Comparison of ENCODE assay signal across 18 cellular contexts in genomic region chrX:93868289-93868985, GRCh38.
DNase-seq lines count a peak whose midpoint lies in the region; ATAC-seq and TF ChIP-seq lines count a peak whose summit lies in the region.
"Had no signal": no experiment of that assay in that cellular context is flagged by ENCODE, and none has a peak within 500 bp of the region (broad histone marks: within the 10 kb centered on the region; RNA-seq: fewer than 3 reads in every experiment).

No MANE protein-coding gene starts in this region.

- H4K20me1 ChIP-seq in SK-N-SH (ENCODE audit: insufficient read depth): no peaks in the 10 kb centered on the region

- H3K36me3 ChIP-seq in SK-N-SH (replicated peaks in 1 of 2; ENCODE audit: control insufficient read depth in 1 of 2, insufficient read depth in 2 of 2, low read length in 1 of 2) (no peaks in the 10 kb centered on the region), adrenal gland (replicated peaks in 1 of 2) (no peaks in the 10 kb centered on the region), thoracic aorta (no peaks in the 10 kb centered on the region)
- H3K36me3 ChIP-seq: HAP-1 had no signal

- DNase-seq in SK-N-SH (no peak), OCI-M1 (lab: John Stamatoyannopoulos, UW) (peak; percentile 80), adrenal gland (peak; percentile 29 to 67 (median 54)), thoracic aorta (ENCODE audit: low spot score) (no peak), DMS153 (lab: John Stamatoyannopoulos, UW) (no peak)
- no peak for DNase-seq in stimulated activated CD4-positive, alpha-beta T cell treated with anti-CD3 and anti-CD28 coated beads, Interleukin-1b, Interleukin-23, amount 100 ng/mL, for 48 hours
- DNase-seq: AML-193, DND-41, NCI-H1417, NCI-H187, NCI-H2227 treated with DMSO at 0.1 percent for 48 hours, NCI-H524 had no signal

- no peaks in the 10 kb centered on the region for H3K9me2 ChIP-seq in SK-N-SH

- WGBS in SK-N-SH (ENCODE audit: low lambda C conversion rate): 7% methylated on average over 9 of the region's 9 CpGs
- WGBS in adrenal gland, 4 donors: 9 to 45% (median 35%) methylated on average over 5 to 9 of the region's 9 CpGs

- H3K9ac ChIP-seq in SK-N-SH: no peak overlapping the region

- no peak overlapping the region for H3K27ac ChIP-seq in SK-N-SH (ENCODE audit: low read depth in 2 of 2, low read length in 1 of 2)
- no peak overlapping the region for H3K27ac ChIP-seq in adrenal gland
- no peak overlapping the region for H3K27ac ChIP-seq in thoracic aorta
- H3K27ac ChIP-seq: 22Rv1, C4-2B had no signal

- no peaks in the 10 kb centered on the region for H3K79me2 ChIP-seq in SK-N-SH (ENCODE audit: insufficient read depth)

- no peak for TF ChIP-seq RAD21 in SK-N-SH (IDR thresholded peaks at IDR 0.05; ENCODE audit: low read length)

- H3K27me3 ChIP-seq in SK-N-SH (ENCODE audit: insufficient read depth): no peaks in the 10 kb centered on the region; the same call in 1 of the 2 replicates
- peaks cover 9% of the 10 kb centered on the region for H3K27me3 ChIP-seq in adrenal gland
- no peaks in the 10 kb centered on the region for H3K27me3 ChIP-seq in thoracic aorta (replicated peaks; ENCODE audit: insufficient read depth)

- TF ChIP-seq EP300 in SK-N-SH (IDR thresholded peaks at IDR 0.05; ENCODE audit: borderline replicate concordance in 1 of 2, low read depth in 1 of 2, low read length in 1 of 2): no peak

- ATAC-seq in SK-N-SH treated with all-trans-retinoic acid at 6 μM for 48 hours (no peak), thoracic aorta (ENCODE audit: insufficient number of reproducible peaks, low FRiP score, low read depth) (no peak), GM18870 (IDR thresholded peaks at IDR 0.05; ENCODE audit: unreplicated experiment) (no peak)
- ATAC-seq: Panc1 had no signal

- CTCF ChIA-PET in SK-N-SH (lab: Yijun Ruan, JAX): interaction anchor here (1.5 kb wide), 1 partner anchor 48 kb away, joined by 4 read pairs; no protein-coding TSS in a partner anchor

- intact Hi-C loops in adrenal gland (cut with DNase I): no loop called here

- POLR2A ChIA-PET in SK-N-SH (lab: Yijun Ruan, JAX): no interaction called here

- no peaks in the 10 kb centered on the region for H3F3A ChIP-seq in SK-N-SH (replicated peaks; ENCODE audit: insufficient read depth)

- no peak overlapping the region for H2AFZ ChIP-seq in SK-N-SH (ENCODE audit: low read depth)

- H3K4me3 ChIP-seq in SK-N-SH (ENCODE audit: low read depth in 2 of 2, low read length in 1 of 2) (peak overlapping the region in 1 of 2 experiments; percentile 12; a peak in 1 of 4 replicates), adrenal gland (peak overlapping the region in 1 of 4 donors; percentile 4), thoracic aorta (peak overlapping the region; percentile 54)
- H3K4me3 ChIP-seq: HAP-1 had no signal

- H3K4me2 ChIP-seq in SK-N-SH: peak overlapping the region; percentile 44

- H3K4me1 ChIP-seq in SK-N-SH (ENCODE audit: control insufficient read depth in 1 of 2, insufficient read depth in 2 of 2, low read depth in 1 of 2, low read length in 1 of 2) (no peaks in the 10 kb centered on the region), adrenal gland (replicated peaks in 1 of 2) (no peaks in the 10 kb centered on the region), thoracic aorta (ENCODE audit: control insufficient read depth in 1 of 2, low read depth in 2 of 2) (no peaks in the 10 kb centered on the region)
- H3K4me1 ChIP-seq: HAP-1 had no signal

- no peak for TF ChIP-seq POLR2A in adrenal gland (IDR thresholded peaks at IDR 0.05)

- no peaks in the 10 kb centered on the region for H3K9me3 ChIP-seq in SK-N-SH
- no peaks in the 10 kb centered on the region for H3K9me3 ChIP-seq in adrenal gland (replicated peaks in 1 of 3)
- no peaks in the 10 kb centered on the region for H3K9me3 ChIP-seq in thoracic aorta
- H3K9me3 ChIP-seq: HAP-1 had no signal

- TF ChIP-seq CTCF in SK-N-SH (IDR thresholded peaks at IDR 0.05): no peak
- no peak for TF ChIP-seq CTCF in adrenal gland (IDR thresholded peaks at IDR 0.05)
- no peak for TF ChIP-seq CTCF in thoracic aorta (IDR thresholded peaks at IDR 0.05)

TF ChIP-seq in SK-N-SH, 30 proteins besides CTCF, POLR2A, EP300 and RAD21:
- TF ChIP-seq RFX5 (IDR thresholded peaks at IDR 0.05; ENCODE audit: low read length): no peak

TF ChIP-seq in SK-N-SH treated with all-trans-retinoic acid at 6 μM for 48 hours, 23 proteins besides CTCF, POLR2A, EP300 and RAD21:
- TF ChIP-seq TCF4 (CRISPR knock-in tag; IDR thresholded peaks at IDR 0.05; ENCODE audit: borderline replicate concordance): no peak
- no peak for TF ChIP-seq ZC3H10 (CRISPR knock-in tag; IDR thresholded peaks at IDR 0.05)
- TF ChIP-seq ZNF70 (CRISPR knock-in tag; IDR thresholded peaks at IDR 0.05): no peak
- no peak for TF ChIP-seq ARNTL (CRISPR knock-in tag; IDR thresholded peaks at IDR 0.05; ENCODE audit: borderline replicate concordance, low read depth)
- no peak for TF ChIP-seq CSDC2 (CRISPR knock-in tag; IDR thresholded peaks at IDR 0.05)
- no peak for TF ChIP-seq GLIS3 (CRISPR knock-in tag; IDR thresholded peaks at IDR 0.05)
- no peak for TF ChIP-seq ZFP3 (CRISPR knock-in tag; IDR thresholded peaks at IDR 0.05)
- TF ChIP-seq, protein P1, sequence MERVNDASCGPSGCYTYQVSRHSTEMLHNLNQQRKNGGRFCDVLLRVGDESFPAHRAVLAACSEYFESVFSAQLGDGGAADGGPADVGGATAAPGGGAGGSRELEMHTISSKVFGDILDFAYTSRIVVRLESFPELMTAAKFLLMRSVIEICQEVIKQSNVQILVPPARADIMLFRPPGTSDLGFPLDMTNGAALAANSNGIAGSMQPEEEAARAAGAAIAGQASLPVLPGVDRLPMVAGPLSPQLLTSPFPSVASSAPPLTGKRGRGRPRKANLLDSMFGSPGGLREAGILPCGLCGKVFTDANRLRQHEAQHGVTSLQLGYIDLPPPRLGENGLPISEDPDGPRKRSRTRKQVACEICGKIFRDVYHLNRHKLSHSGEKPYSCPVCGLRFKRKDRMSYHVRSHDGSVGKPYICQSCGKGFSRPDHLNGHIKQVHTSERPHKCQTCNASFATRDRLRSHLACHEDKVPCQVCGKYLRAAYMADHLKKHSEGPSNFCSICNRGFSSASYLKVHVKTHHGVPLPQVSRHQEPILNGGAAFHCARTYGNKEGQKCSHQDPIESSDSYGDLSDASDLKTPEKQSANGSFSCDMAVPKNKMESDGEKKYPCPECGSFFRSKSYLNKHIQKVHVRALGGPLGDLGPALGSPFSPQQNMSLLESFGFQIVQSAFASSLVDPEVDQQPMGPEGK (CRISPR knock-in tag; IDR thresholded peaks at IDR 0.05; ENCODE audit: borderline replicate concordance): no peak
- TF ChIP-seq ZNF8 (CRISPR knock-in tag; IDR thresholded peaks at IDR 0.05): no peak

Comparison
In these comparisons a context has a peak if more than half of its experiments do, and no peak if none do; other contexts are left out.
1. DNase-seq: peak in OCI-M1 (single experiment) and adrenal gland (7 of 7); none in SK-N-SH (single experiment), thoracic aorta (single experiment), stimulated activated CD4-positive, alpha-beta T cell treated with anti-CD3 and anti-CD28 coated beads, Interleukin-1b, Interleukin-23, amount 100 ng/mL, for 48 hours (single experiment) and DMS153 (single experiment).